In the genomic region with DNA sequence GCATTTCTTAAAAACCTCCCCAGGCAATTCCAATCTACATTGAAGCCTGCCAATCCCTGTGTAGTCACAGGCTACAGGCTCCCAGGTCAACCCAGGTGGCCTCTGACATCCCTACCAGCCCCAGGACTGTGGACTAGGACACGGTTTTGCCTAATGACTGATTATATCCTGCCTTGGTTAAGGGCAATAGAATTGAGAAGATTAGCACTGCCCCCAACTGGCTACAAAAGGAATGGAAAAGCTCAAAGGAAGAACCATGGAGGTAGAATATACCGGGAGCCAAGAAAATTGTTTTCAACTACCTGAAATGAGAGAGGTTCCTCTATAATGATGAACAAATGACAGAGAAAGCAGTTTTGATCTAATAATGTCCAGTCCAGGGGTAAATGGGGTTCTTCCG, we compare ENCODE assay signal across 9 cellular contexts.
DNase-seq lines count a peak whose midpoint lies in the region; ATAC-seq lines count a peak whose summit lies in the region.
"Had no signal": no experiment of that assay in that cellular context is flagged by ENCODE, and none has a peak within 500 bp of the region (broad histone marks: within the 10 kb centered on the region; RNA-seq: fewer than 3 reads in every experiment).

No MANE protein-coding gene starts in this region.

- H3K27me3 Mint-ChIP-seq in activated T-helper 17 cell treated with anti-CD3 and anti-CD28 coated beads, Interleukin-2, amount 50 U/mL, for 72 hours = no peaks in the 10 kb centered on the region

- no peaks in the 10 kb centered on the region for H3K79me2 ChIP-seq in mesendoderm (ENCODE audit: control insufficient read depth, insufficient read depth, low read length)

- H4K8ac ChIP-seq in mesendoderm (ENCODE audit: low read depth, low read length) = no peak overlapping the region

- no peak overlapping the region for H3K27ac ChIP-seq in mesendoderm (ENCODE audit: low read depth, low read length)

- peak; percentile 46 for ATAC-seq in HG02642 (IDR thresholded peaks at IDR 0.05; ENCODE audit: poor library complexity, unreplicated experiment)
- ATAC-seq in activated T-helper 17 cell treated with anti-CD3 and anti-CD28 coated beads, Interleukin-2, amount 50 U/mL, for 72 hours (replicated peaks) = peak; percentile 43
- no peak for ATAC-seq in GM18520 (IDR thresholded peaks at IDR 0.05; ENCODE audit: unreplicated experiment)

- H3K27ac Mint-ChIP-seq in activated T-helper 17 cell treated with anti-CD3 and anti-CD28 coated beads, Interleukin-2, amount 50 U/mL, for 72 hours = no peak overlapping the region

- H3K4me1 Mint-ChIP-seq in activated T-helper 17 cell treated with anti-CD3 and anti-CD28 coated beads, Interleukin-2, amount 50 U/mL, for 72 hours = no peaks in the 10 kb centered on the region

- no peak overlapping the region for H3K4me2 ChIP-seq in mesendoderm (ENCODE audit: low read length)

- H3K9me3 Mint-ChIP-seq in activated T-helper 17 cell treated with anti-CD3 and anti-CD28 coated beads, Interleukin-2, amount 50 U/mL, for 72 hours = no peaks in the 10 kb centered on the region

- no peak overlapping the region for H3K4me3 ChIP-seq in mesendoderm (ENCODE audit: low read length)

- no peak overlapping the region for H3K4ac ChIP-seq in mesendoderm (ENCODE audit: low read depth, low read length)

- H3K27me3 ChIP-seq in mesendoderm (ENCODE audit: insufficient read depth, low read length, poor library complexity) = no peaks in the 10 kb centered on the region

- H2BK15ac ChIP-seq in mesendoderm (replicated peaks; ENCODE audit: low read depth) = no peak overlapping the region

- no peak overlapping the region for H3K23ac ChIP-seq in mesendoderm (ENCODE audit: low read length)

- no peaks in the 10 kb centered on the region for H3K36me3 ChIP-seq in mesendoderm (ENCODE audit: control insufficient read depth, insufficient read depth, low read length)

- no peak overlapping the region for H2BK120ac ChIP-seq in mesendoderm (ENCODE audit: low read depth, low read length)

- H3K4me3 Mint-ChIP-seq in activated T-helper 17 cell treated with anti-CD3 and anti-CD28 coated beads, Interleukin-2, amount 50 U/mL, for 72 hours = no peak overlapping the region

- H3K79me1 ChIP-seq in mesendoderm (ENCODE audit: low read length) = no peaks in the 10 kb centered on the region

- DNase-seq in EH (ENCODE audit: low read depth) (peak; percentile 14), mesendoderm (peak; percentile 69), amygdala (lab: John Stamatoyannopoulos, UW) (no peak)
- DNase-seq in stimulated activated naive CD4-positive, alpha-beta T cell (lab: John Stamatoyannopoulos, UW) = no peak
- DNase-seq in activated CD4-positive, alpha-beta T cell treated with anti-CD3 and anti-CD28 coated beads for 48 hours = no peak
- DNase-seq: stimulated activated CD4-positive, alpha-beta T cell treated with anti-CD3 and anti-CD28 coated beads, Interleukin-4, amount 100 ng/mL, for 1 hour had no signal

- no CpG with 5 or more reads among the region's 3 CpGs for WGBS in mesendoderm (ENCODE audit: extremely low coverage, insufficient coverage, low lambda C conversion rate)

- H3K18ac ChIP-seq in mesendoderm (ENCODE audit: low read length) = no peak overlapping the region

- no peaks in the 10 kb centered on the region for H3K4me1 ChIP-seq in mesendoderm (ENCODE audit: control insufficient read depth, low read depth, low read length)

- H3K9ac ChIP-seq in mesendoderm (ENCODE audit: low read length) = no peak overlapping the region

- H2AK5ac ChIP-seq in mesendoderm (ENCODE audit: low read length) = no peak overlapping the region

- no peak overlapping the region for H2BK5ac ChIP-seq in mesendoderm (ENCODE audit: low read length)

- no peak overlapping the region for H4K5ac ChIP-seq in mesendoderm (ENCODE audit: low read length)

- H3K36me3 Mint-ChIP-seq in activated T-helper 17 cell treated with anti-CD3 and anti-CD28 coated beads, Interleukin-2, amount 50 U/mL, for 72 hours (ENCODE audit: low read depth) = no peaks in the 10 kb centered on the region

- H3K56ac ChIP-seq in mesendoderm (ENCODE audit: low read length) = no peak overlapping the region

Comparison
In these comparisons a context has a peak if more than half of its experiments do, and no peak if none do; other contexts are left out.
1. DNase-seq: peak in EH (single experiment) and mesendoderm (single experiment); none in amygdala (0 of 56), stimulated activated naive CD4-positive, alpha-beta T cell (0 of 6) and activated CD4-positive, alpha-beta T cell treated with anti-CD3 and anti-CD28 coated beads for 48 hours (single experiment).